ENCODE assay signal across 10 cellular contexts in genomic region chr2:191680639-191681038, GRCh38. TPM values are rescaled to one million over a fixed set of nuclear protein-coding genes. Genes with fewer than 3 reads are reported as not detected.
A peak's percentile ranks its signal among the peaks of the same experiment; 100 is the strongest.
DNase-seq lines count a peak whose midpoint lies in the region; ATAC-seq, FAIRE-seq and TF ChIP-seq lines count a peak whose summit lies in the region.
"Had no signal": no experiment of that assay in that cellular context is flagged by ENCODE, and none has a peak within 500 bp of the region (broad histone marks: within the 10 kb centered on the region; RNA-seq: fewer than 3 reads in every experiment).

No MANE protein-coding gene starts in this region.

- no peak for FAIRE-seq in keratinocyte (lab: Jason Lieb, UNC)

- H3K27ac Mint-ChIP-seq in activated naive CD4-positive, alpha-beta T cell treated with anti-CD3 and anti-CD28 coated beads for 36 hours: peak overlapping the region; percentile 100
- H3K27ac Mint-ChIP-seq in activated T-helper 2 cell treated with anti-CD3 and anti-CD28 coated beads, Interferon-gamma antibody, Interleukin-2, Interleukin-4, amounts not matched to agents 10 μg/mL and 5 μg/mL and 100 μg/mL, durations not matched to agents 14 hours and 24 hours and 36 hours: peak overlapping the region; percentile 99

- peak overlapping the region; percentile 96 for H3K27ac ChIP-seq in keratinocyte (ENCODE audit: control insufficient read depth, insufficient read depth, low read length)
- H3K27ac ChIP-seq in upper lobe of left lung: peak overlapping the region; percentile 97 to 98 (median 98)
- no peak overlapping the region for H3K27ac ChIP-seq in right cardiac atrium (ENCODE audit: low read length)
- H3K27ac ChIP-seq: parathyroid adenoma, RWPE1 had no signal

- intact Hi-C loops in activated naive CD4-positive, alpha-beta T cell treated with anti-CD3 and anti-CD28 coated beads for 36 hours (cut with micrococcal nuclease): loop anchor here (1.0 to 10.0 kb wide), 3 partner anchors 8 to 956 kb away; no protein-coding TSS in a partner anchor
- intact Hi-C loops in activated T-helper 2 cell treated with anti-CD3 and anti-CD28 coated beads, Interferon-gamma antibody, Interleukin-2, Interleukin-4, amounts not matched to agents 10 μg/mL and 5 μg/mL and 100 μg/mL, durations not matched to agents 14 hours and 24 hours and 36 hours (cut with micrococcal nuclease): loop anchor here (1.0 to 5.0 kb wide), 4 partner anchors 8 to 658 kb away; no protein-coding TSS in a partner anchor
- intact Hi-C loops in right cardiac atrium (cut with DNase I): no loop called here

- H3K4me1 ChIP-seq in keratinocyte (ENCODE audit: control insufficient read depth, extremely low read depth, insufficient read depth, low read length) (peaks cover 30% of the 10 kb centered on the region), upper lobe of left lung (peaks cover 23 to 35% (median 27%) of the 10 kb centered on the region in 4 donors), right cardiac atrium (ENCODE audit: control insufficient read depth, insufficient read depth, low read length) (no peaks in the 10 kb centered on the region)
- H3K4me1 ChIP-seq: parathyroid adenoma had no signal

- peak overlapping the region; percentile 85 for H3K4me2 ChIP-seq in keratinocyte (ENCODE audit: control insufficient read depth, extremely low read depth, insufficient read depth, low read depth, low read length)

- peaks cover 29% of the 10 kb centered on the region for H3K79me2 ChIP-seq in keratinocyte (ENCODE audit: control insufficient read depth, insufficient read depth, low read length)
- H3K79me2 ChIP-seq: parathyroid adenoma had no signal

- TF ChIP-seq CTCF in keratinocyte (optimal IDR thresholded peaks at IDR 0.05 in 1 of 3, IDR thresholded peaks at IDR 0.05 in 1 of 3, conservative IDR thresholded peaks at IDR 0.05 in 1 of 3; ENCODE audit: extremely low read depth in 1 of 3, insufficient read depth in 2 of 3, low read length in 3 of 3) (no peak), upper lobe of left lung (IDR thresholded peaks at IDR 0.05) (no peak)

- no peaks in the 10 kb centered on the region for H3K27me3 ChIP-seq in keratinocyte (ENCODE audit: control insufficient read depth, extremely low read depth, insufficient read depth, low read length)
- H3K27me3 ChIP-seq in upper lobe of left lung: no peaks in the 10 kb centered on the region
- H3K27me3 ChIP-seq in right cardiac atrium (ENCODE audit: control insufficient read depth, insufficient read depth): no peaks in the 10 kb centered on the region

- H3K36me3 ChIP-seq in keratinocyte (ENCODE audit: control insufficient read depth in 2 of 2, extremely low read depth in 1 of 2, insufficient read depth in 2 of 2, low read length in 2 of 2) (peaks cover 16 to 32% of the 10 kb centered on the region in 2 experiments), upper lobe of left lung (peaks cover 8 to 40% (median 17%) of the 10 kb centered on the region in 4 donors)

- H3K4me3 ChIP-seq in keratinocyte (ENCODE audit: control insufficient read depth in 2 of 3, extremely low read depth in 1 of 3, insufficient read depth in 2 of 3, low read depth in 1 of 3, low read length in 3 of 3): peak overlapping the region; percentile 63 to 84 (median 82)
- H3K4me3 ChIP-seq in upper lobe of left lung: peak overlapping the region in 3 of 4 donors; percentile 19 to 77 (median 59)
- no peak overlapping the region for H3K4me3 ChIP-seq in right cardiac atrium (ENCODE audit: low read length)

- peak overlapping the region; percentile 48 for H3K9ac ChIP-seq in keratinocyte (ENCODE audit: control insufficient read depth, extremely low read depth, insufficient read depth, low read length)
- H3K9ac ChIP-seq: parathyroid adenoma had no signal

- H3K4me1 Mint-ChIP-seq in activated naive CD4-positive, alpha-beta T cell treated with anti-CD3 and anti-CD28 coated beads for 36 hours (ENCODE audit: low read depth): peaks cover 46% of the 10 kb centered on the region
- H3K4me1 Mint-ChIP-seq in activated T-helper 2 cell treated with anti-CD3 and anti-CD28 coated beads, Interferon-gamma antibody, Interleukin-2, Interleukin-4, amounts not matched to agents 10 μg/mL and 5 μg/mL and 100 μg/mL, durations not matched to agents 14 hours and 24 hours and 36 hours (ENCODE audit: low read depth): peaks cover 56% of the 10 kb centered on the region

- H3K9me3 ChIP-seq in keratinocyte (ENCODE audit: control insufficient read depth, low read depth, low read length) (no peaks in the 10 kb centered on the region), upper lobe of left lung (no peaks in the 10 kb centered on the region), right cardiac atrium (ENCODE audit: control insufficient read depth, low read length) (no peaks in the 10 kb centered on the region)

- no peak for TF ChIP-seq POLR2A in upper lobe of left lung (IDR thresholded peaks at IDR 0.05)

- H3K9me3 Mint-ChIP-seq in activated naive CD4-positive, alpha-beta T cell treated with anti-CD3 and anti-CD28 coated beads for 36 hours: no peaks in the 10 kb centered on the region
- no peaks in the 10 kb centered on the region for H3K9me3 Mint-ChIP-seq in activated T-helper 2 cell treated with anti-CD3 and anti-CD28 coated beads, Interferon-gamma antibody, Interleukin-2, Interleukin-4, amounts not matched to agents 10 μg/mL and 5 μg/mL and 100 μg/mL, durations not matched to agents 14 hours and 24 hours and 36 hours

- no peaks in the 10 kb centered on the region for H3K27me3 Mint-ChIP-seq in activated naive CD4-positive, alpha-beta T cell treated with anti-CD3 and anti-CD28 coated beads for 36 hours (ENCODE audit: low read depth)
- H3K27me3 Mint-ChIP-seq in activated T-helper 2 cell treated with anti-CD3 and anti-CD28 coated beads, Interferon-gamma antibody, Interleukin-2, Interleukin-4, amounts not matched to agents 10 μg/mL and 5 μg/mL and 100 μg/mL, durations not matched to agents 14 hours and 24 hours and 36 hours (ENCODE audit: low read depth): no peaks in the 10 kb centered on the region

- peaks cover 65% of the 10 kb centered on the region for H3K36me3 Mint-ChIP-seq in activated naive CD4-positive, alpha-beta T cell treated with anti-CD3 and anti-CD28 coated beads for 36 hours (ENCODE audit: low read depth)
- peaks cover 61% of the 10 kb centered on the region for H3K36me3 Mint-ChIP-seq in activated T-helper 2 cell treated with anti-CD3 and anti-CD28 coated beads, Interferon-gamma antibody, Interleukin-2, Interleukin-4, amounts not matched to agents 10 μg/mL and 5 μg/mL and 100 μg/mL, durations not matched to agents 14 hours and 24 hours and 36 hours (ENCODE audit: low read depth)

- DNase-seq in activated naive CD4-positive, alpha-beta T cell treated with anti-CD3 and anti-CD28 coated beads for 36 hours: no peak
- no peak for DNase-seq in activated naive CD4-positive, alpha-beta T cell treated with anti-CD3 and anti-CD28 coated beads, Interleukin-2, amount 50 U/mL, for 16 hours
- DNase-seq in activated T-helper 2 cell treated with anti-CD3 and anti-CD28 coated beads, Interferon-gamma antibody, Interleukin-2, Interleukin-4, amounts not matched to agents 10 μg/mL and 5 μg/mL and 100 μg/mL, durations not matched to agents 14 hours and 24 hours and 36 hours (ENCODE audit: low spot score): no peak
- DNase-seq in keratinocyte (ENCODE audit: low read depth, low spot score) (no peak), upper lobe of left lung (no peak), RPMI8226 (no peak), DMS79 treated with DMSO at 0.1 percent for 48 hours (lab: John Stamatoyannopoulos, UW) (no peak), right cardiac atrium (no peak)

- no peak for TF ChIP-seq EP300 in upper lobe of left lung (IDR thresholded peaks at IDR 0.05)

- H4K20me1 ChIP-seq in keratinocyte (ENCODE audit: control insufficient read depth, extremely low read depth, insufficient read depth, low read length): no peaks in the 10 kb centered on the region

- 79 to 83% methylated on average over 1 of the region's 1 CpG for WGBS in upper lobe of left lung, 2 donors
- 91% methylated on average over 1 of the region's 1 CpG for WGBS in right cardiac atrium

- dilution Hi-C loops in keratinocyte (cut with MboI; ENCODE audit: extremely low pct_ligation_motif_present, low sequenced_read_pairs): no loop called here

- ATAC-seq in upper lobe of left lung (ENCODE audit: low FRiP score in 2 of 2): no peak
- no peak for ATAC-seq in right cardiac atrium

- CTCF ChIA-PET in activated naive CD4-positive, alpha-beta T cell treated with anti-CD3 and anti-CD28 coated beads for 36 hours (lab: Charles Lee): interaction anchor here (0.7 to 1.4 kb wide), 3 partner anchors 60 to 114 kb away, joined by 3 to 4 read pairs (median 3); no protein-coding TSS in a partner anchor

- no peaks in the 10 kb centered on the region for H3K9me1 ChIP-seq in keratinocyte (ENCODE audit: control insufficient read depth, extremely low read depth, insufficient read depth, low read length)

- peak overlapping the region; percentile 99 for H3K4me3 Mint-ChIP-seq in activated naive CD4-positive, alpha-beta T cell treated with anti-CD3 and anti-CD28 coated beads for 36 hours
- H3K4me3 Mint-ChIP-seq in activated T-helper 2 cell treated with anti-CD3 and anti-CD28 coated beads, Interferon-gamma antibody, Interleukin-2, Interleukin-4, amounts not matched to agents 10 μg/mL and 5 μg/mL and 100 μg/mL, durations not matched to agents 14 hours and 24 hours and 36 hours (ENCODE audit: low read depth): peak overlapping the region; percentile 84

- no peak overlapping the region for H2AFZ ChIP-seq in keratinocyte (ENCODE audit: control insufficient read depth, low read length)

RNA-seq across cellular contexts. Expression of gene NABP1, which starts 2.7 kb away (rescaled TPM):
- total RNA-seq in activated naive CD4-positive, alpha-beta T cell treated with anti-CD3 and anti-CD28 coated beads for 36 hours: 100 to 1,000 TPM in 1 of 2 experiments, 10 to 100 TPM in 1; 97.5 to 101 TPM
- total RNA-seq in activated T-helper 2 cell treated with anti-CD3 and anti-CD28 coated beads, Interferon-gamma antibody, Interleukin-2, Interleukin-4, amounts not matched to agents 10 μg/mL and 5 μg/mL and 100 μg/mL, durations not matched to agents 14 hours and 24 hours and 36 hours: 39.9 and 40.0 TPM in 2 replicates
- polyA plus RNA-seq in keratinocyte (18.4 to 29.3 TPM (median 22.8 TPM) in 3 replicates), right cardiac atrium (4.6 TPM)
- 29.0 TPM for polyA plus RNA-seq in keratinocyte (2011; ENCODE audit: low read depth)
- polyA plus RNA-seq in keratinocyte (2011; cell fraction: cytosol; rRNA removed): 9.9 and 14.9 TPM in 2 replicates
- polyA plus RNA-seq in keratinocyte (2011; cell fraction: nucleus; rRNA removed): 56.3 and 69.3 TPM in 2 replicates
- 21.3 and 25.4 TPM in 2 replicates for polyA plus RNA-seq in keratinocyte (2012; ENCODE audit: low replicate concordance)
- polyA minus RNA-seq in keratinocyte: 5.5 to 50.9 TPM (median 24.0 TPM) in 3 replicates
- 16.3 TPM for polyA minus RNA-seq in keratinocyte (2011; cell fraction: cytosol; rRNA and poly(A)+ RNA removed)
- polyA minus RNA-seq in keratinocyte (2011; cell fraction: nucleus; rRNA and poly(A)+ RNA removed): 45.1 and 82.4 TPM in 2 replicates
- total RNA-seq in upper lobe of left lung (100 to 1,000 TPM in 1 of 6 donors, 10 to 100 TPM in 5; 35.7 to 137 (median 46.9) TPM), right cardiac atrium (10 to 100 TPM in 1 of 4 donors, 1 to 10 TPM in 3; 4.7 to 11.1 (median 8.4) TPM)

Comparison
In these comparisons a context has a peak if more than half of its experiments do, and no peak if none do; other contexts are left out.
1. intact Hi-C loops: an anchor here in activated naive CD4-positive, alpha-beta T cell treated with anti-CD3 and anti-CD28 coated beads for 36 hours (1.0 to 10.0 kb wide) and activated T-helper 2 cell treated with anti-CD3 and anti-CD28 coated beads, Interferon-gamma antibody, Interleukin-2, Interleukin-4, amounts not matched to agents 10 μg/mL and 5 μg/mL and 100 μg/mL, durations not matched to agents 14 hours and 24 hours and 36 hours (1.0 to 5.0 kb wide); none called in right cardiac atrium.